In the genomic region with DNA sequence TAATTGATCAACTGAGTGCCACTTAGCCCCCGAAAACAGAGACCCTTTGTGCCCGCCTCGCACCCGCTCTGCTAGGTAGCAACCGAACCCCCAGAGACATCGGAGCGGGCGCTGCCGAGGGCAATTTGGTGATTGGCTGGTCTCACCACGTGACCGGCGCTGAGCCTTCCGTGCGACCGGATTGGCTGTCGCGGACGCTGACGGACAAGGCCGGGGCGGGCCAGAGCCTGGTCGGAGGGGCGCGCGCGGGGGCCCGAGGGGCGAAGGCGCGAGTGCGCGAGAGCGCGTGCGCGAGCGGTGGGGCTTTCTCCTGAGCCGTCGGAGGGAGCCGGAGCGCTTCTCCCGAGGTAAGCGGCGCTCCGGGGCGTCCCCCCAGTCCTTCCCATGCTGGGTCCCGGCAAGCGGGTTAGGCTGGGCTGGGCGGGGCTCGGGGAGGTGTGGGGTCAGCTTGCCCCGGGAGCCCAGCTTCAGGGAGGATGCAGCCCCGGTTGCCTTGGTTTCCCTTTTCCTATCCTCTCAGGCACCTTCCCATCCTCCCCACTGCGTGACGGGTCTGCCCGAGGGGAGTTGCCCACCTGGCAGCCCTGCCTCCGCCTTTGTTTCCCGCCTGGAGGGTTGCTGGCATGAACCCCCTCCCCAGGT, we compare ENCODE assay signal across 8 cellular contexts. TPM values are rescaled to one million over a fixed set of nuclear protein-coding genes. Genes with fewer than 3 reads are reported as not detected.
DNase-seq lines count a peak whose midpoint lies in the region; ATAC-seq and TF ChIP-seq lines count a peak whose summit lies in the region.

A gene (plus strand): TSS at position 303 of the 642 bp plus-strand sequence.

- H3K56ac ChIP-seq in IMR-90 (ENCODE audit: extremely low read depth, insufficient read depth, low read length), result no peak within 1 kb of the TSS

- TF ChIP-seq CTCF in IMR-90 (conservative IDR thresholded peaks at IDR 0.05; ENCODE audit: low read depth, low read length), result no peak

- in situ Hi-C loops in IMR-90 (cut with MboI; ENCODE audit: low sequenced_read_pairs), result loop anchor here (25.0 kb wide), 1 partner anchor 301 kb away; no protein-coding TSS in a partner anchor

- peak; percentile 85 for ATAC-seq in IMR-90 (ENCODE audit: low read depth)
- ATAC-seq in left lobe of liver, result peak; percentile 64
- ATAC-seq in GM21390 (IDR thresholded peaks at IDR 0.05; ENCODE audit: unreplicated experiment), result no peak

- H3K9me3 ChIP-seq in IMR-90 (ENCODE audit: control insufficient read depth, insufficient read depth, low read length) (no peaks in the 10 kb centered on the region), duodenal mucosa (ENCODE audit: control insufficient read depth in 1 of 2, low read length in 2 of 2) (no peaks in the 10 kb centered on the region)

- peak within 1 kb of the TSS; percentile 57; the same call in 1 of the 2 replicates for H3K23ac ChIP-seq in IMR-90 (ENCODE audit: low read depth, low read length)

- H4K20me1 ChIP-seq in IMR-90 (ENCODE audit: insufficient read depth, low read length), result no peaks in the 10 kb centered on the region

- no peak within 1 kb of the TSS for H3K27ac ChIP-seq in IMR-90 (ENCODE audit: insufficient read depth, low read length)
- H3K27ac ChIP-seq in duodenal mucosa (ENCODE audit: low read depth, low read length), result no peak within 1 kb of the TSS

- H2AK5ac ChIP-seq in IMR-90 (ENCODE audit: low read depth, low read length), result no peak within 1 kb of the TSS

- BruUV-seq in IMR-90 (replicated peaks; lab: Mats Ljungman, UMichigan), result no TSS peak

- no peak within 1 kb of the TSS; the same call in 1 of the 2 replicates for H3K14ac ChIP-seq in IMR-90 (replicated peaks; ENCODE audit: low read depth, low read length)

- dilution Hi-C loops in IMR-90 (cut with HindIII; ENCODE audit: low sequenced_read_pairs, unreplicated experiment), result no loop called here

- H4K8ac ChIP-seq in IMR-90 (ENCODE audit: low read depth in 2 of 2, low read length in 2 of 2), result peak within 1 kb of the TSS in 1 of 2 experiments; percentile 50; a peak in 1 of 4 replicates

- no peak within 1 kb of the TSS for H2BK120ac ChIP-seq in IMR-90 (ENCODE audit: low read depth, low read length)

- H2AK9ac ChIP-seq in IMR-90 (replicated peaks; ENCODE audit: low read depth, low read length, poor library complexity), result peak within 1 kb of the TSS; percentile 15

- H2BK5ac ChIP-seq in IMR-90 (ENCODE audit: low read depth, low read length, poor library complexity, severe bottlenecking), result no peak within 1 kb of the TSS

- H3K4me1 ChIP-seq in IMR-90 (ENCODE audit: control insufficient read depth, insufficient read depth, low read length) (no peaks in the 10 kb centered on the region), duodenal mucosa (ENCODE audit: control insufficient read depth in 1 of 2, insufficient read depth in 2 of 2, low read length in 2 of 2) (peaks cover 7 to 9% of the 10 kb centered on the region in 2 donors)

- H3K27me3 ChIP-seq in IMR-90 (ENCODE audit: control insufficient read depth, insufficient read depth, low read length) (peaks cover 21% of the 10 kb centered on the region), duodenal mucosa (ENCODE audit: control insufficient read depth in 1 of 2, insufficient read depth in 2 of 2, low read length in 2 of 2) (peaks cover 32 to 34% of the 10 kb centered on the region in 2 donors)

- no peak within 1 kb of the TSS for H3K9ac ChIP-seq in IMR-90 (ENCODE audit: low read depth, low read length)
- no peak within 1 kb of the TSS for H3K9ac ChIP-seq in duodenal mucosa (ENCODE audit: low read depth in 1 of 2, low read length in 2 of 2)

- intact Hi-C loops in IMR-90 (cut with micrococcal nuclease), result no loop called here

- H3K4ac ChIP-seq in IMR-90 (ENCODE audit: low read depth, low read length), result no peak within 1 kb of the TSS

- H4K91ac ChIP-seq in IMR-90 (ENCODE audit: insufficient read depth, low read depth, low read length), result no peak within 1 kb of the TSS

- TF ChIP-seq POLR2A in IMR-90 (IDR thresholded peaks at IDR 0.05; ENCODE audit: low read depth, low read length), result no peak

- DNase-seq in DMS153 (lab: John Stamatoyannopoulos, UW) (peak; percentile 90), IMR-90 (peak; percentile 58), SK-N-DZ (ENCODE audit: low spot score) (peak; percentile 94), left lobe of liver (ENCODE audit: low spot score) (peak; percentile 52), GOT3 (lab: John Stamatoyannopoulos, UW) (no peak)
- DNase-seq in stimulated activated CD4-positive, alpha-beta T cell treated with anti-CD3 and anti-CD28 coated beads, Interleukin-2, amount 100 ng/mL, for 48 hours, result peak; percentile 1 to 29

- no peaks in the 10 kb centered on the region for H3K79me1 ChIP-seq in IMR-90 (ENCODE audit: low read depth in 1 of 2, low read length in 2 of 2)

- no peaks in the 10 kb centered on the region for H3K36me3 ChIP-seq in IMR-90 (ENCODE audit: control insufficient read depth, insufficient read depth, low read length)
- H3K36me3 ChIP-seq in duodenal mucosa (ENCODE audit: control insufficient read depth in 1 of 2, insufficient read depth in 2 of 2, low read length in 2 of 2), result no peaks in the 10 kb centered on the region

- TF ChIP-seq RAD21 in IMR-90 (IDR thresholded peaks at IDR 0.05; ENCODE audit: low read length), result no peak

- H2BK20ac ChIP-seq in IMR-90 (ENCODE audit: low read depth, low read length), result no peak within 1 kb of the TSS

- H3K9me1 ChIP-seq in IMR-90 (ENCODE audit: insufficient read depth, low read length), result peaks cover 4% of the 10 kb centered on the region; the same call in 1 of the 2 replicates

- 1% methylated on average over 11 of the region's 57 CpGs; no CpG with 5 or more reads in 1 of the 2 experiments for WGBS in IMR-90 (ENCODE audit: extremely low coverage in 2 of 2, insufficient read length in 1 of 2), 2 experiments

- H3K4me2 ChIP-seq in IMR-90 (ENCODE audit: low read depth, low read length), result peak within 1 kb of the TSS; percentile 76

- H3K4me3 ChIP-seq in IMR-90 (ENCODE audit: insufficient read depth, low read depth, low read length) (peak within 1 kb of the TSS; percentile 59), duodenal mucosa (ENCODE audit: low read depth in 1 of 2, low read length in 2 of 2) (peak within 1 kb of the TSS; percentile 62 to 64)

- no peak within 1 kb of the TSS for H2BK15ac ChIP-seq in IMR-90 (ENCODE audit: low read depth, low read length)

- POLR2A ChIA-PET in IMR-90 (lab: Charles Lee; ENCODE audit: unreplicated experiment), result no interaction called here

- H3K18ac ChIP-seq in IMR-90 (ENCODE audit: low read depth, low read length), result no peak within 1 kb of the TSS

- peak within 1 kb of the TSS; percentile 94 for H2AFZ ChIP-seq in IMR-90 (replicated peaks; ENCODE audit: low read length, poor library complexity)

- H4K5ac ChIP-seq in IMR-90 (ENCODE audit: low read depth, low read length), result no peak within 1 kb of the TSS

- CTCF ChIA-PET in IMR-90 (lab: Yijun Ruan, JAX), result no interaction called here

TF ChIP-seq in IMR-90, 13 proteins besides CTCF, POLR2A, EP300 and RAD21:
- TF ChIP-seq FOS (IDR thresholded peaks at IDR 0.05; ENCODE audit: low read depth, low read length) (no peak), BHLHE40 (IDR thresholded peaks at IDR 0.05; ENCODE audit: low read depth, low read length) (no peak), MAZ (IDR thresholded peaks at IDR 0.05; ENCODE audit: borderline replicate concordance, low read depth, low read length) (peak; percentile 39; the same call in 1 of the 2 replicates), CEBPB (IDR thresholded peaks at IDR 0.05; ENCODE audit: low read depth, low read length) (no peak), NFE2L2 (IDR thresholded peaks at IDR 0.05; ENCODE audit: low read depth, low read length) (no peak), SMC3 (IDR thresholded peaks at IDR 0.05; ENCODE audit: low read depth, low read length) (no peak), RFX5 (IDR thresholded peaks at IDR 0.05; ENCODE audit: low read depth, low read length) (no peak), MXI1 (IDR thresholded peaks at IDR 0.05; ENCODE audit: borderline replicate concordance, low read depth, low read length) (no peak), CHD1 (IDR thresholded peaks at IDR 0.05; ENCODE audit: low read depth, low read length) (no peak), MAFK (IDR thresholded peaks at IDR 0.05; ENCODE audit: low read depth, low read length) (no peak), RCOR1 (IDR thresholded peaks at IDR 0.05; ENCODE audit: insufficient replicate concordance, low read length) (no peak)
- TF ChIP-seq, protein P1, sequence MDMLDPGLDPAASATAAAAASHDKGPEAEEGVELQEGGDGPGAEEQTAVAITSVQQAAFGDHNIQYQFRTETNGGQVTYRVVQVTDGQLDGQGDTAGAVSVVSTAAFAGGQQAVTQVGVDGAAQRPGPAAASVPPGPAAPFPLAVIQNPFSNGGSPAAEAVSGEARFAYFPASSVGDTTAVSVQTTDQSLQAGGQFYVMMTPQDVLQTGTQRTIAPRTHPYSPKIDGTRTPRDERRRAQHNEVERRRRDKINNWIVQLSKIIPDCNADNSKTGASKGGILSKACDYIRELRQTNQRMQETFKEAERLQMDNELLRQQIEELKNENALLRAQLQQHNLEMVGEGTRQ (IDR thresholded peaks at IDR 0.05; ENCODE audit: low read depth, low read length), result peak; percentile 97
- TF ChIP-seq, protein P2, sequence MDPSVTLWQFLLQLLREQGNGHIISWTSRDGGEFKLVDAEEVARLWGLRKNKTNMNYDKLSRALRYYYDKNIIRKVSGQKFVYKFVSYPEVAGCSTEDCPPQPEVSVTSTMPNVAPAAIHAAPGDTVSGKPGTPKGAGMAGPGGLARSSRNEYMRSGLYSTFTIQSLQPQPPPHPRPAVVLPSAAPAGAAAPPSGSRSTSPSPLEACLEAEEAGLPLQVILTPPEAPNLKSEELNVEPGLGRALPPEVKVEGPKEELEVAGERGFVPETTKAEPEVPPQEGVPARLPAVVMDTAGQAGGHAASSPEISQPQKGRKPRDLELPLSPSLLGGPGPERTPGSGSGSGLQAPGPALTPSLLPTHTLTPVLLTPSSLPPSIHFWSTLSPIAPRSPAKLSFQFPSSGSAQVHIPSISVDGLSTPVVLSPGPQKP (IDR thresholded peaks at IDR 0.05; ENCODE audit: borderline replicate concordance, low read depth, low read length), result no peak

RNA-seq across cellular contexts. Expression of the gene that starts here (rescaled TPM):
- total RNA-seq in IMR-90 (2012; rRNA removed) (0.18 and 0.28 TPM in 2 replicates), left lobe of liver (not detected)
- polyA plus RNA-seq in IMR-90 (2012; rRNA removed), result 2.2 and 2.7 TPM in 2 replicates
- 1.7 and 2.6 TPM in 2 replicates for polyA plus RNA-seq in IMR-90 (2012; cell fraction: cytosol; rRNA removed)
- polyA plus RNA-seq in IMR-90 (2012; cell fraction: nucleus; rRNA removed; ENCODE audit: low replicate concordance), result 1.3 and 1.6 TPM in 2 replicates
- 16.5 and 20.4 TPM in 2 replicates for polyA plus RNA-seq in SK-N-DZ (2014; cell fraction: cytosol; rRNA removed)
- 5.4 and 9.6 TPM in 2 replicates for polyA plus RNA-seq in SK-N-DZ (2014; cell fraction: nucleus; rRNA removed)

Comparison
In these comparisons a context has a peak if more than half of its experiments do, and no peak if none do; other contexts are left out.
1. Peak in DNase-seq and ATAC-seq in left lobe of liver; RNA of the gene not detected or under 1 TPM.